ENCODE assay signal across 1 cellular context in genomic region chr20:62562831-62563230, GRCh38.
TF ChIP-seq lines count a peak whose summit lies in the region.

No MANE protein-coding gene starts in this region.

TF ChIP-seq in HepG2, 621 proteins besides CTCF, POLR2A, EP300 and RAD21 (continued from another document):
- no peak for TF ChIP-seq ZBTB46 (CRISPR knock-in tag; IDR thresholded peaks at IDR 0.05; ENCODE audit: borderline replicate concordance)
- 0 out of 2 replicates have a peak, but pooled peaks have one; percentile 66 for TF ChIP-seq MTF2 (CRISPR knock-in tag; IDR thresholded peaks at IDR 0.05; ENCODE audit: borderline replicate concordance)
- TF ChIP-seq ZNF446 (CRISPR knock-in tag; IDR thresholded peaks at IDR 0.05): no peak
- TF ChIP-seq ZBTB4 (CRISPR knock-in tag; IDR thresholded peaks at IDR 0.05; ENCODE audit: borderline replicate concordance): no peak
- TF ChIP-seq ZNF792 (CRISPR knock-in tag; IDR thresholded peaks at IDR 0.05): no peak
- TF ChIP-seq DZIP1 (CRISPR knock-in tag; IDR thresholded peaks at IDR 0.05): no peak
- no peak for TF ChIP-seq SNAI1 (CRISPR knock-in tag; IDR thresholded peaks at IDR 0.05; ENCODE audit: borderline replicate concordance)
- no peak for TF ChIP-seq HMG20A (CRISPR knock-in tag; IDR thresholded peaks at IDR 0.05; ENCODE audit: borderline replicate concordance)
- no peak for TF ChIP-seq ZSCAN5A (CRISPR knock-in tag; IDR thresholded peaks at IDR 0.05; ENCODE audit: borderline replicate concordance)
- TF ChIP-seq ZNF710 (CRISPR knock-in tag; IDR thresholded peaks at IDR 0.05; ENCODE audit: borderline replicate concordance): no peak
- TF ChIP-seq PBX3 (CRISPR knock-in tag; IDR thresholded peaks at IDR 0.05; ENCODE audit: borderline replicate concordance): no peak
- no peak for TF ChIP-seq PCBP2 (optimal IDR thresholded peaks at IDR 0.05; ENCODE audit: low read depth, low read length, poor library complexity, severe bottlenecking)
- TF ChIP-seq NFE2 (CRISPR knock-in tag; IDR thresholded peaks at IDR 0.05): no peak
- TF ChIP-seq ZNF232 (CRISPR knock-in tag; IDR thresholded peaks at IDR 0.05; ENCODE audit: borderline replicate concordance): no peak
- TF ChIP-seq ZNF691 (CRISPR knock-in tag; IDR thresholded peaks at IDR 0.05; ENCODE audit: borderline replicate concordance, low read depth): no peak
- TF ChIP-seq ZNF335 (CRISPR knock-in tag; IDR thresholded peaks at IDR 0.05): no peak
- peak; percentile 43; the same call in 1 of the 2 replicates for TF ChIP-seq ZBTB33 (CRISPR knock-in tag; IDR thresholded peaks at IDR 0.05)
- TF ChIP-seq ZNF468 (CRISPR knock-in tag; IDR thresholded peaks at IDR 0.05): no peak
- no peak for TF ChIP-seq PHB2 (IDR thresholded peaks at IDR 0.05; ENCODE audit: partially characterized antibody)
- no peak for TF ChIP-seq THAP11 (CRISPR knock-in tag; IDR thresholded peaks at IDR 0.05)
- no peak for TF ChIP-seq ZMYM3 (CRISPR knock-in tag; IDR thresholded peaks at IDR 0.05)
- 0 out of 2 replicates have a peak, but pooled peaks have one; percentile 3 for TF ChIP-seq EZH2 (conservative IDR thresholded peaks at IDR 0.05; ENCODE audit: low read depth, low read length)
- TF ChIP-seq FOXA3 (CRISPR knock-in tag; IDR thresholded peaks at IDR 0.05): no peak
- no peak for TF ChIP-seq GLMP (CRISPR knock-in tag; IDR thresholded peaks at IDR 0.05; ENCODE audit: borderline replicate concordance)
- no peak for TF ChIP-seq KDM4B (CRISPR knock-in tag; IDR thresholded peaks at IDR 0.05)
- no peak for TF ChIP-seq SMYD3 (CRISPR knock-in tag; IDR thresholded peaks at IDR 0.05)
